Comparison of ENCODE assay signal across 4 cellular contexts in genomic region chr12:20196767-20197166, GRCh38.
"Had no signal": no experiment of that assay in that cellular context is flagged by ENCODE, and none has a peak within 500 bp of the region (broad histone marks: within the 10 kb centered on the region; RNA-seq: fewer than 3 reads in every experiment).

No MANE protein-coding gene starts in this region.

- H3K4me3 ChIP-seq: GM23338 had no signal

- DNase-seq: H9, HCEC 1CT, IMR-90 had no signal

- ATAC-seq: GM23338 had no signal
